Comparison of ENCODE assay signal across 9 cellular contexts in genomic region chr17:7393613-7394451, GRCh38. TPM values are rescaled to one million over a fixed set of nuclear protein-coding genes. Genes with fewer than 3 reads are reported as not detected.
A peak's percentile ranks its signal among the peaks of the same experiment; 100 is the strongest.
DNase-seq lines count a peak whose midpoint lies in the region; ATAC-seq and TF ChIP-seq lines count a peak whose summit lies in the region.
"Had no signal": no experiment of that assay in that cellular context is flagged by ENCODE, and none has a peak within 500 bp of the region (broad histone marks: within the 10 kb centered on the region; RNA-seq: fewer than 3 reads in every experiment).

No MANE protein-coding gene starts in this region.

- no peak overlapping the region for H3K27ac Mint-ChIP-seq in GM23338

- H3K79me2 ChIP-seq in GM23338 (replicated peaks; ENCODE audit: insufficient read depth) (no peaks in the 10 kb centered on the region), fibroblast of lung (ENCODE audit: control insufficient read depth, insufficient read depth, low read length) (no peaks in the 10 kb centered on the region), osteoblast (ENCODE audit: insufficient read depth, low read length) (peaks cover 7% of the 10 kb centered on the region)

- TF ChIP-seq CTCF in GM12864 (IDR thresholded peaks at IDR 0.05; ENCODE audit: low read depth, low read length, missing control alignments) (no peak), GM23338 (conservative IDR thresholded peaks at IDR 0.05; ENCODE audit: low read depth in 2 of 2) (peak; percentile 58 to 70), fibroblast of lung (conservative IDR thresholded peaks at IDR 0.05 in 1 of 2, IDR thresholded peaks at IDR 0.05 in 1 of 2; ENCODE audit: low read depth in 1 of 2, low read length in 2 of 2) (peak in 1 of 2 donors; percentile 5), osteoblast (IDR thresholded peaks at IDR 0.05; ENCODE audit: extremely low read depth, low read depth, low read length) (peak; percentile 5)

- ATAC-seq in GM23338: peak; percentile 70

- peaks cover 16% of the 10 kb centered on the region for H3K27me3 Mint-ChIP-seq in GM23338 (ENCODE audit: insufficient read depth, low read depth, poor library complexity)

- peaks cover 25% of the 10 kb centered on the region for H3K4me1 Mint-ChIP-seq in GM23338

- peak overlapping the region; percentile 80 for H3K9ac ChIP-seq in fibroblast of lung (ENCODE audit: insufficient read depth, low read length)

- H3K9me3 Mint-ChIP-seq in GM23338: no peaks in the 10 kb centered on the region

- H3K36me3 ChIP-seq in GM23338 (ENCODE audit: insufficient read depth): peaks cover 4% of the 10 kb centered on the region; the same call in 1 of the 2 replicates
- peaks cover 15% of the 10 kb centered on the region for H3K36me3 ChIP-seq in fibroblast of lung (ENCODE audit: control insufficient read depth, insufficient read depth, low read length)
- peaks cover 36% of the 10 kb centered on the region for H3K36me3 ChIP-seq in osteoblast (ENCODE audit: insufficient read depth, low read length)

- H3K4me1 ChIP-seq in GM23338 (ENCODE audit: insufficient read depth) (no peaks in the 10 kb centered on the region; the same call in 1 of the 2 replicates), fibroblast of lung (ENCODE audit: control insufficient read depth, extremely low read depth, insufficient read depth, low read length) (peaks cover 3% of the 10 kb centered on the region), osteoblast (ENCODE audit: insufficient read depth, low read length) (peaks cover 11% of the 10 kb centered on the region)

- H3K4me3 Mint-ChIP-seq in GM23338: peak overlapping the region; percentile 87

- no peaks in the 10 kb centered on the region for H3K9me2 ChIP-seq in GM23338 (ENCODE audit: insufficient read depth)

- no peaks in the 10 kb centered on the region for H3K9me3 ChIP-seq in fibroblast of lung (ENCODE audit: control insufficient read depth, insufficient read depth, low read depth, low read length)
- H3K9me3 ChIP-seq in osteoblast (ENCODE audit: low read depth, low read length): no peaks in the 10 kb centered on the region

- H3K4me3 ChIP-seq in GM12864 (ENCODE audit: low read depth, low read length) (peak overlapping the region; percentile 77), GM23338 (peak overlapping the region; percentile 91), fibroblast of lung (replicated peaks in 1 of 4; ENCODE audit: control extremely low read depth in 1 of 4, insufficient read depth in 1 of 4, low read depth in 3 of 4, low read length in 4 of 4) (peak overlapping the region; percentile 54 to 96 (median 80)), osteoblast (ENCODE audit: insufficient read depth, low read length) (peak overlapping the region; percentile 85)

- H3K27me3 ChIP-seq in GM23338 (ENCODE audit: insufficient read depth): no peaks in the 10 kb centered on the region
- no peaks in the 10 kb centered on the region for H3K27me3 ChIP-seq in fibroblast of lung (ENCODE audit: control insufficient read depth, insufficient read depth, low read length)
- H3K27me3 ChIP-seq in osteoblast (ENCODE audit: insufficient read depth, low read length): no peaks in the 10 kb centered on the region

- DNase-seq in GM12864 (ENCODE audit: low read depth): no peak
- DNase-seq in GM23338 (ENCODE audit: low spot score): peak; percentile 88
- peak; percentile 71 for DNase-seq in NAMALWA (ENCODE audit: low spot score)
- peak; percentile 16 for DNase-seq in activated T-cell treated with anti-CD3 and anti-CD28 coated beads for 4 hours
- no peak for DNase-seq in fibroblast of lung (ENCODE audit: low read depth in 2 of 2)
- peak; percentile 96 for DNase-seq in osteoblast (ENCODE audit: insufficient read length, low spot score, missing footprints)
- DNase-seq in NCI-H524 treated with DMSO at 0.1 percent for 48 hours (lab: John Stamatoyannopoulos, UW): no peak
- no peak for DNase-seq in NCI-H2029 treated with DMSO at 0.1 percent for 48 hours (lab: John Stamatoyannopoulos, UW)

- peaks cover 21% of the 10 kb centered on the region; the same call in 1 of the 2 replicates for H3F3A ChIP-seq in GM23338 (replicated peaks; ENCODE audit: low read depth)

- H3K27ac ChIP-seq in GM23338 (ENCODE audit: low read depth) (no peak overlapping the region), fibroblast of lung (ENCODE audit: insufficient read depth, low read length) (peak overlapping the region; percentile 90), osteoblast (ENCODE audit: low read depth, low read length) (peak overlapping the region; percentile 41)

- peaks cover 31% of the 10 kb centered on the region for H3K36me3 Mint-ChIP-seq in GM23338 (ENCODE audit: low read depth)

- H3K4me2 ChIP-seq in GM23338 (peak overlapping the region; percentile 98), fibroblast of lung (ENCODE audit: extremely low read depth, insufficient read depth, low read length) (peak overlapping the region; percentile 92), osteoblast (ENCODE audit: insufficient read depth, low read length) (peak overlapping the region; percentile 95)

- peaks cover 12% of the 10 kb centered on the region for H4K20me1 ChIP-seq in GM23338 (replicated peaks; ENCODE audit: insufficient read depth)
- H4K20me1 ChIP-seq in fibroblast of lung (ENCODE audit: control insufficient read depth, extremely low read depth, insufficient read depth, low read length): no peaks in the 10 kb centered on the region
- H4K20me1 ChIP-seq in osteoblast (ENCODE audit: insufficient read depth, low read length): peaks cover under 1% of the 10 kb centered on the region

- peak overlapping the region; percentile 91 for H2AFZ ChIP-seq in GM23338
- peak overlapping the region; percentile 15 for H2AFZ ChIP-seq in fibroblast of lung (ENCODE audit: low read length)
- peak overlapping the region; percentile 89 for H2AFZ ChIP-seq in osteoblast (ENCODE audit: low read length)

TF ChIP-seq in GM23338, 12 proteins besides CTCF, POLR2A, EP300 and RAD21 (continues in another document):
- TF ChIP-seq POLR2AphosphoS5 (IDR thresholded peaks at IDR 0.05; ENCODE audit: low read depth) (no peak), ZNF114 (CRISPR knock-in tag; IDR thresholded peaks at IDR 0.05) (no peak), REST (IDR thresholded peaks at IDR 0.05; ENCODE audit: unreplicated experiment) (no peak), NANOG (IDR thresholded peaks at IDR 0.05; ENCODE audit: borderline replicate concordance) (no peak), JUNB (IDR thresholded peaks at IDR 0.05; ENCODE audit: unreplicated experiment) (no peak)

RNA-seq across cellular contexts. Expression of gene PLSCR3, which starts 0.5 kb away (rescaled TPM):
- 34.3 and 41.7 TPM in 2 replicates for total RNA-seq in GM23338 (2014; rRNA removed; shearing (Covaris generic))
- polyA plus RNA-seq in GM23338 (2016; fragmentation: Nextera tagmentation; extraction: Ambion mirVana): 29.5 and 30.0 TPM in 2 replicates
- 18.7 and 25.4 TPM in 2 replicates for total RNA-seq in fibroblast of lung
- 39.1 and 42.1 TPM in 2 replicates for polyA plus RNA-seq in fibroblast of lung
- 91.0 and 92.4 TPM in 2 replicates for polyA plus RNA-seq in fibroblast of lung (2012)
- polyA minus RNA-seq in fibroblast of lung (ENCODE audit: low replicate concordance): 144 and 161 TPM in 2 replicates
- 19.4 and 27.9 TPM in 2 replicates for total RNA-seq in osteoblast

RNA-seq across cellular contexts. Expression of gene TMEM256, which starts 10.1 kb away (rescaled TPM):
- total RNA-seq in GM23338 (2014; rRNA removed; shearing (Covaris generic)): 127 and 138 TPM in 2 replicates
- polyA plus RNA-seq in GM23338 (2016; fragmentation: Nextera tagmentation; extraction: Ambion mirVana): 197 and 227 TPM in 2 replicates
- total RNA-seq in fibroblast of lung: 206 and 212 TPM in 2 replicates
- 59.1 and 78.7 TPM in 2 replicates for polyA plus RNA-seq in fibroblast of lung
- polyA plus RNA-seq in fibroblast of lung (2012): 125 and 135 TPM in 2 replicates
- polyA minus RNA-seq in fibroblast of lung (ENCODE audit: low replicate concordance): 55.8 and 63.2 TPM in 2 replicates
- total RNA-seq in osteoblast: 59.4 and 84.6 TPM in 2 replicates

RNA-seq across cellular contexts. Expression of gene TNK1, which starts 12.9 kb away (rescaled TPM):
- 8.9 and 15.0 TPM in 2 replicates for total RNA-seq in GM23338 (2014; rRNA removed; shearing (Covaris generic))
- 6.1 TPM in 2 replicates for polyA plus RNA-seq in GM23338 (2016; fragmentation: Nextera tagmentation; extraction: Ambion mirVana)
- total RNA-seq in fibroblast of lung: 0.66 and 1.0 TPM in 2 replicates
- polyA plus RNA-seq in fibroblast of lung: 0.15 and 0.20 TPM in 2 replicates
- 0.13 and 0.29 TPM in 2 replicates for polyA plus RNA-seq in fibroblast of lung (2012)
- polyA minus RNA-seq in fibroblast of lung (ENCODE audit: low replicate concordance): 0.24 and 0.48 TPM in 2 replicates
- total RNA-seq in osteoblast: 0.36 TPM in 1 of 2 replicates, not detected in the other

RNA-seq across cellular contexts. Expression of gene NLGN2, which starts 13.8 kb away (rescaled TPM):
- total RNA-seq in GM23338 (2014; rRNA removed; shearing (Covaris generic)): 26.8 and 38.7 TPM in 2 replicates
- 14.4 TPM in 2 replicates for polyA plus RNA-seq in GM23338 (2016; fragmentation: Nextera tagmentation; extraction: Ambion mirVana)
- 5.1 and 12.1 TPM in 2 replicates for total RNA-seq in fibroblast of lung
- 7.3 and 10.0 TPM in 2 replicates for polyA plus RNA-seq in fibroblast of lung
- 34.7 and 35.4 TPM in 2 replicates for polyA plus RNA-seq in fibroblast of lung (2012)
- 40.1 and 70.6 TPM in 2 replicates for polyA minus RNA-seq in fibroblast of lung (ENCODE audit: low replicate concordance)
- 5.3 and 5.8 TPM in 2 replicates for total RNA-seq in osteoblast

RNA-seq across cellular contexts. Expression of gene SPEM1, which starts 26.3 kb away (rescaled TPM):
- not detected in 2 replicates for total RNA-seq in GM23338 (2014; rRNA removed; shearing (Covaris generic))
- not detected in 2 replicates for polyA plus RNA-seq in GM23338 (2016; fragmentation: Nextera tagmentation; extraction: Ambion mirVana)
- total RNA-seq in fibroblast of lung: not detected in 2 replicates
- polyA plus RNA-seq in fibroblast of lung: not detected in 2 replicates
- polyA plus RNA-seq in fibroblast of lung (2012): not detected in 2 replicates
- polyA minus RNA-seq in fibroblast of lung (ENCODE audit: low replicate concordance): not detected in 2 replicates
- not detected in 2 replicates for total RNA-seq in osteoblast
- total RNA-seq: glomerular endothelial cell had no signal

Comparison
In these comparisons a context has a peak if more than half of its experiments do, and no peak if none do; other contexts are left out.
1. DNase-seq: peak in GM23338 (single experiment), NAMALWA (single experiment), activated T-cell treated with anti-CD3 and anti-CD28 coated beads for 4 hours (single experiment) and osteoblast (single experiment); none in GM12864 (single experiment), fibroblast of lung (0 of 2), NCI-H524 treated with DMSO at 0.1 percent for 48 hours (single experiment) and NCI-H2029 treated with DMSO at 0.1 percent for 48 hours (single experiment).
2. H2AFZ ChIP-seq: peak in every context shown above with its lines; median percentile 91 in GM23338; 89 in osteoblast; 15 in fibroblast of lung.
3. Peak in every context shown above with its lines, with median percentiles within 50 percentile points of each other: H3K4me3 ChIP-seq and H3K4me2 ChIP-seq.